ENCODE assay signal across 8 cellular contexts in genomic region chr1:220300442-220301121, GRCh38. TPM values are rescaled to one million over a fixed set of nuclear protein-coding genes. Genes with fewer than 3 reads are reported as not detected.
A peak's percentile ranks its signal among the peaks of the same experiment; 100 is the strongest.
DNase-seq lines count a peak whose midpoint lies in the region; ATAC-seq and TF ChIP-seq lines count a peak whose summit lies in the region.

No MANE protein-coding gene starts in this region.

- H3K4me3 Mint-ChIP-seq in activated CD4-positive, alpha-beta T cell treated with anti-CD3 and anti-CD28 coated beads, Interleukin-2, amount 10 ng/mL, durations not matched to agents 7 days and 5 days = no peak overlapping the region

- H3K27me3 Mint-ChIP-seq in activated CD4-positive, alpha-beta T cell treated with anti-CD3 and anti-CD28 coated beads, Interleukin-2, amount 10 ng/mL, durations not matched to agents 7 days and 5 days = peaks cover 21% of the 10 kb centered on the region

- no peaks in the 10 kb centered on the region for H3F3A ChIP-seq in PC-3 (ENCODE audit: low read length, unreplicated experiment)

- 0 out of 2 replicates have a peak overlapping the region, but pooled peaks have one; percentile 6 for H2AFZ ChIP-seq in PC-3 (ENCODE audit: low read length)

- H3K4me1 Mint-ChIP-seq in activated CD4-positive, alpha-beta T cell treated with anti-CD3 and anti-CD28 coated beads, Interleukin-2, amount 10 ng/mL, durations not matched to agents 7 days and 5 days = no peaks in the 10 kb centered on the region

- no TSS peak for BruUV-seq in PC-3 (replicated peaks; lab: Mats Ljungman, UMichigan)

- no peak overlapping the region for H3K27ac Mint-ChIP-seq in activated CD4-positive, alpha-beta T cell treated with anti-CD3 and anti-CD28 coated beads, Interleukin-2, amount 10 ng/mL, durations not matched to agents 7 days and 5 days

- no peak overlapping the region for H3K4me3 ChIP-seq in PC-3 (ENCODE audit: low read length)
- H3K4me3 ChIP-seq in mucosa of descending colon = no peak overlapping the region

- no peak for TF ChIP-seq CTCF in PC-3 (conservative IDR thresholded peaks at IDR 0.05; ENCODE audit: low read depth, low read length)
- TF ChIP-seq CTCF in mucosa of descending colon (IDR thresholded peaks at IDR 0.05) = no peak

- no peaks in the 10 kb centered on the region for H3K79me2 ChIP-seq in PC-3 (ENCODE audit: low read length)

- H3K36me3 Mint-ChIP-seq in activated CD4-positive, alpha-beta T cell treated with anti-CD3 and anti-CD28 coated beads, Interleukin-2, amount 10 ng/mL, durations not matched to agents 7 days and 5 days (ENCODE audit: low read depth) = no peaks in the 10 kb centered on the region

- H4K20me1 ChIP-seq in PC-3 (ENCODE audit: low read length) = no peaks in the 10 kb centered on the region

- H3K4me2 ChIP-seq in PC-3 (ENCODE audit: low read length) = no peak overlapping the region

- no peak overlapping the region for H3K27ac ChIP-seq in PC-3 (ENCODE audit: low read length)
- H3K27ac ChIP-seq in epithelial cell of prostate = peak overlapping the region; percentile 73

- peaks cover 24% of the 10 kb centered on the region for H3K27me3 ChIP-seq in PC-3 (ENCODE audit: low read length)

- ATAC-seq in PC-3 (peak; percentile 37; the same call in 1 of the 2 replicates), mucosa of descending colon (peak; percentile 56), HG03565 (IDR thresholded peaks at IDR 0.05; ENCODE audit: unreplicated experiment) (no peak)

- H3K9me3 ChIP-seq in PC-3 (ENCODE audit: low read length) (no peaks in the 10 kb centered on the region), mucosa of descending colon (no peaks in the 10 kb centered on the region)

- POLR2A ChIA-PET in PC-3 (lab: Charles Lee; ENCODE audit: unreplicated experiment) = interaction anchor here (0.7 kb wide), 1 partner anchor 115 kb away, joined by 3 read pairs; no protein-coding TSS in a partner anchor
- POLR2A ChIA-PET in activated CD4-positive, alpha-beta T cell treated with anti-CD3 and anti-CD28 coated beads, Interleukin-2, amount 10 ng/mL, durations not matched to agents 7 days and 5 days (lab: Charles Lee) = no interaction called here

- DNase-seq in DMS153 (lab: John Stamatoyannopoulos, UW) (peak; percentile 81), PC-3 (peak; percentile 40), epithelial cell of prostate (ENCODE audit: low read depth, low spot score) (peak; percentile 36), mucosa of descending colon (peak in 2 of 3 donors; percentile 23 to 41), HuH-7.5 (ENCODE audit: low spot score) (no peak)
- DNase-seq in activated naive CD4-positive, alpha-beta T cell treated with anti-CD3 and anti-CD28 coated beads, Interleukin-2, amount 50 U/mL, for 16 hours = no peak
- no peak for DNase-seq in activated CD4-positive, alpha-beta T cell treated with anti-CD3 and anti-CD28 coated beads, Interleukin-2, amount 10 ng/mL, durations not matched to agents 7 days and 5 days

- CTCF ChIA-PET in PC-3 (lab: Charles Lee) = interaction anchor here (0.7 kb wide), 1 partner anchor 20 kb away, joined by 3 read pairs; no protein-coding TSS in a partner anchor
- CTCF ChIA-PET in activated CD4-positive, alpha-beta T cell treated with anti-CD3 and anti-CD28 coated beads, Interleukin-2, amount 10 ng/mL, durations not matched to agents 7 days and 5 days (lab: Charles Lee) = no interaction called here

- no peak overlapping the region for H3K9ac ChIP-seq in PC-3 (ENCODE audit: low read length)

- H3K9me2 ChIP-seq in PC-3 (replicated peaks; ENCODE audit: low read length) = no peaks in the 10 kb centered on the region

- H3K9me3 Mint-ChIP-seq in activated CD4-positive, alpha-beta T cell treated with anti-CD3 and anti-CD28 coated beads, Interleukin-2, amount 10 ng/mL, durations not matched to agents 7 days and 5 days = no peaks in the 10 kb centered on the region

- H3K4me1 ChIP-seq in PC-3 (ENCODE audit: insufficient read depth, low read length) (no peaks in the 10 kb centered on the region), mucosa of descending colon (ENCODE audit: low read depth) (no peaks in the 10 kb centered on the region)

- H3K36me3 ChIP-seq in PC-3 (ENCODE audit: low read depth, low read length) = no peaks in the 10 kb centered on the region
- H3K36me3 ChIP-seq in mucosa of descending colon (ENCODE audit: low read depth) = no peaks in the 10 kb centered on the region

- intact Hi-C loops in PC-3 (cut with micrococcal nuclease) (no loop called here), mucosa of descending colon (cut with DNase I, micrococcal nuclease) (no loop called here)

RNA-seq across cellular contexts. Expression of gene RAB3GAP2, which starts 28.3 kb away (rescaled TPM):
- total RNA-seq in PC-3 (2014; rRNA removed) (16.7 and 19.9 TPM in 2 replicates), mucosa of descending colon (10 to 100 TPM; 27.9 to 35.0 (median 31.1) TPM)
- total RNA-seq in activated CD4-positive, alpha-beta T cell treated with anti-CD3 and anti-CD28 coated beads, Interleukin-2, amount 10 ng/mL, durations not matched to agents 7 days and 5 days = 10 to 100 TPM; 49.5 to 55.4 TPM

Comparison
In these comparisons a context has a peak if more than half of its experiments do, and no peak if none do; other contexts are left out.
1. DNase-seq: peak in DMS153 (single experiment), PC-3 (single experiment), epithelial cell of prostate (single experiment) and mucosa of descending colon (2 of 3); none in HuH-7.5 (single experiment), activated naive CD4-positive, alpha-beta T cell treated with anti-CD3 and anti-CD28 coated beads, Interleukin-2, amount 50 U/mL, for 16 hours (single experiment) and activated CD4-positive, alpha-beta T cell treated with anti-CD3 and anti-CD28 coated beads, Interleukin-2, amount 10 ng/mL, durations not matched to agents 7 days and 5 days (single experiment).